ENCODE assay signal across 1 cellular context in the genomic region with DNA sequence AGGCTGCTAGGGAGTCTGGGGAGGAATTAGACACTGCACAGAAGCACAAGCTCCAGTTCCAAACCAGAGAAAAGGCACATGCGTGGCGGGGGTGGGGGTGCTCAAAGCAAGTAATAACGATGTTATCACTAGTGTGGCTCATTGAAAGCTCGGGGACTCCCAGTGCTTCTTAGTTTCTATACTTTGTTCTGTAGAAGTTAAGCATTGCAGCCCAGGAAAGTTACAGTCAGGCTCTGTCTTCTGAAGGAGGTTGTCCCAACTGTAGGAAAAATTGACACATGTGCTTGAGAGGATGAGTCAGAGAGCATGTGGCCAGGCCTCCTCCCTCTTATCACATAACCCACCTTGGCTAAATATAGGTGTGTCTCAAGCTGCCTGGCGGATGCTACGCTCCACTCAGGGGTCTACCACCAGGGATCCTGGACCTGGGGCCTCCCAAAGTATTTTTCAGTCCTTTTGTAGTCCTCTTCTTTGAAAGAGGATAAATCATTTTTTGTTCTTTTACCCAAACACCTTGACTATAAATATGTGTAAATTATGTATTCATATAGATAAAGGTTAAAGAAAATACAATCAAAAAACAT.
TF ChIP-seq lines count a peak whose summit lies in the region.

No MANE protein-coding gene starts in this region.

TF ChIP-seq in K562, 482 proteins besides CTCF, POLR2A, EP300 and RAD21 (continued from another document and continues in another):
- TF ChIP-seq, protein P1, sequence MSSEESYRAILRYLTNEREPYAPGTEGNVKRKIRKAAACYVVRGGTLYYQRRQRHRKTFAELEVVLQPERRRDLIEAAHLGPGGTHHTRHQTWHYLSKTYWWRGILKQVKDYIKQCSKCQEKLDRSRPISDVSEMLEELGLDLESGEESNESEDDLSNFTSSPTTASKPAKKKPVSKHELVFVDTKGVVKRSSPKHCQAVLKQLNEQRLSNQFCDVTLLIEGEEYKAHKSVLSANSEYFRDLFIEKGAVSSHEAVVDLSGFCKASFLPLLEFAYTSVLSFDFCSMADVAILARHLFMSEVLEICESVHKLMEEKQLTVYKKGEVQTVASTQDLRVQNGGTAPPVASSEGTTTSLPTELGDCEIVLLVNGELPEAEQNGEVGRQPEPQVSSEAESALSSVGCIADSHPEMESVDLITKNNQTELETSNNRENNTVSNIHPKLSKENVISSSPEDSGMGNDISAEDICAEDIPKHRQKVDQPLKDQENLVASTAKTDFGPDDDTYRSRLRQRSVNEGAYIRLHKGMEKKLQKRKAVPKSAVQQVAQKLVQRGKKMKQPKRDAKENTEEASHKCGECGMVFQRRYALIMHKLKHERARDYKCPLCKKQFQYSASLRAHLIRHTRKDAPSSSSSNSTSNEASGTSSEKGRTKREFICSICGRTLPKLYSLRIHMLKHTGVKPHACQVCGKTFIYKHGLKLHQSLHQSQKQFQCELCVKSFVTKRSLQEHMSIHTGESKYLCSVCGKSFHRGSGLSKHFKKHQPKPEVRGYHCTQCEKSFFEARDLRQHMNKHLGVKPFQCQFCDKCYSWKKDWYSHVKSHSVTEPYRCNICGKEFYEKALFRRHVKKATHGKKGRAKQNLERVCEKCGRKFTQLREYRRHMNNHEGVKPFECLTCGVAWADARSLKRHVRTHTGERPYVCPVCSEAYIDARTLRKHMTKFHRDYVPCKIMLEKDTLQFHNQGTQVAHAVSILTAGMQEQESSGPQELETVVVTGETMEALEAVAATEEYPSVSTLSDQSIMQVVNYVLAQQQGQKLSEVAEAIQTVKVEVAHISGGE (CRISPR knock-in tag; IDR thresholded peaks at IDR 0.05): peak in 1 of 3 experiments; percentile 56; a peak in 1 of 6 replicates
- no peak for TF ChIP-seq ZNF444 (CRISPR knock-in tag; IDR thresholded peaks at IDR 0.05)
- TF ChIP-seq ZC3H11A (IDR thresholded peaks at IDR 0.05; ENCODE audit: low read depth, low read length): no peak
- no peak for TF ChIP-seq TFAM (CRISPR knock-in tag; conservative IDR thresholded peaks at IDR 0.05)
- TF ChIP-seq, protein P2, sequence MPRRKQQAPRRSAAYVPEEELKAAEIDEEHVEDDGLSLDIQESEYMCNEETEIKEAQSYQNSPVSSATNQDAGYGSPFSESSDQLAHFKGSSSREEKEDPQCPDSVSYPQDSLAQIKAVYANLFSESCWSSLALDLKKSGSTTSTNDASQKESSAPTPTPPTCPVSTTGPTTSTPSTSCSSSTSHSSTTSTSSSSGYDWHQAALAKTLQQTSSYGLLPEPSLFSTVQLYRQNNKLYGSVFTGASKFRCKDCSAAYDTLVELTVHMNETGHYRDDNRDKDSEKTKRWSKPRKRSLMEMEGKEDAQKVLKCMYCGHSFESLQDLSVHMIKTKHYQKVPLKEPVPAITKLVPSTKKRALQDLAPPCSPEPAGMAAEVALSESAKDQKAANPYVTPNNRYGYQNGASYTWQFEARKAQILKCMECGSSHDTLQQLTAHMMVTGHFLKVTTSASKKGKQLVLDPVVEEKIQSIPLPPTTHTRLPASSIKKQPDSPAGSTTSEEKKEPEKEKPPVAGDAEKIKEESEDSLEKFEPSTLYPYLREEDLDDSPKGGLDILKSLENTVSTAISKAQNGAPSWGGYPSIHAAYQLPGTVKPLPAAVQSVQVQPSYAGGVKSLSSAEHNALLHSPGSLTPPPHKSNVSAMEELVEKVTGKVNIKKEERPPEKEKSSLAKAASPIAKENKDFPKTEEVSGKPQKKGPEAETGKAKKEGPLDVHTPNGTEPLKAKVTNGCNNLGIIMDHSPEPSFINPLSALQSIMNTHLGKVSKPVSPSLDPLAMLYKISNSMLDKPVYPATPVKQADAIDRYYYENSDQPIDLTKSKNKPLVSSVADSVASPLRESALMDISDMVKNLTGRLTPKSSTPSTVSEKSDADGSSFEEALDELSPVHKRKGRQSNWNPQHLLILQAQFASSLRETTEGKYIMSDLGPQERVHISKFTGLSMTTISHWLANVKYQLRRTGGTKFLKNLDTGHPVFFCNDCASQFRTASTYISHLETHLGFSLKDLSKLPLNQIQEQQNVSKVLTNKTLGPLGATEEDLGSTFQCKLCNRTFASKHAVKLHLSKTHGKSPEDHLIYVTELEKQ (CRISPR knock-in tag; IDR thresholded peaks at IDR 0.05): no peak
- TF ChIP-seq RNF2 (IDR thresholded peaks at IDR 0.05): peak; percentile 98
- peak; percentile 79 for TF ChIP-seq TBP (optimal IDR thresholded peaks at IDR 0.05; ENCODE audit: low read depth, low read length)
- no peak for TF ChIP-seq PHTF2 (CRISPR knock-in tag; IDR thresholded peaks at IDR 0.05)
- TF ChIP-seq U2AF1 (optimal IDR thresholded peaks at IDR 0.05; ENCODE audit: low read depth, low read length): no peak
- no peak for TF ChIP-seq MYBL2 (IDR thresholded peaks at IDR 0.05; ENCODE audit: low read depth)
- no peak for TF ChIP-seq MYBL2 (CRISPR knock-in tag; IDR thresholded peaks at IDR 0.05; ENCODE audit: borderline replicate concordance)
- peak; percentile 92 for TF ChIP-seq MEF2A (IDR thresholded peaks at IDR 0.05; ENCODE audit: control insufficient read depth, low read depth, low read length)
- no peak for TF ChIP-seq PTRF (tag; IDR thresholded peaks at IDR 0.05)
- TF ChIP-seq, protein P3, sequence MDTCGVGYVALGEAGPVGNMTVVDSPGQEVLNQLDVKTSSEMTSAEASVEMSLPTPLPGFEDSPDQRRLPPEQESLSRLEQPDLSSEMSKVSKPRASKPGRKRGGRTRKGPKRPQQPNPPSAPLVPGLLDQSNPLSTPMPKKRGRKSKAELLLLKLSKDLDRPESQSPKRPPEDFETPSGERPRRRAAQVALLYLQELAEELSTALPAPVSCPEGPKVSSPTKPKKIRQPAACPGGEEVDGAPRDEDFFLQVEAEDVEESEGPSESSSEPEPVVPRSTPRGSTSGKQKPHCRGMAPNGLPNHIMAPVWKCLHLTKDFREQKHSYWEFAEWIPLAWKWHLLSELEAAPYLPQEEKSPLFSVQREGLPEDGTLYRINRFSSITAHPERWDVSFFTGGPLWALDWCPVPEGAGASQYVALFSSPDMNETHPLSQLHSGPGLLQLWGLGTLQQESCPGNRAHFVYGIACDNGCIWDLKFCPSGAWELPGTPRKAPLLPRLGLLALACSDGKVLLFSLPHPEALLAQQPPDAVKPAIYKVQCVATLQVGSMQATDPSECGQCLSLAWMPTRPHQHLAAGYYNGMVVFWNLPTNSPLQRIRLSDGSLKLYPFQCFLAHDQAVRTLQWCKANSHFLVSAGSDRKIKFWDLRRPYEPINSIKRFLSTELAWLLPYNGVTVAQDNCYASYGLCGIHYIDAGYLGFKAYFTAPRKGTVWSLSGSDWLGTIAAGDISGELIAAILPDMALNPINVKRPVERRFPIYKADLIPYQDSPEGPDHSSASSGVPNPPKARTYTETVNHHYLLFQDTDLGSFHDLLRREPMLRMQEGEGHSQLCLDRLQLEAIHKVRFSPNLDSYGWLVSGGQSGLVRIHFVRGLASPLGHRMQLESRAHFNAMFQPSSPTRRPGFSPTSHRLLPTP (IDR thresholded peaks at IDR 0.05; ENCODE audit: borderline replicate concordance, extremely low read depth, insufficient read length): no peak
- TF ChIP-seq, protein P4, sequence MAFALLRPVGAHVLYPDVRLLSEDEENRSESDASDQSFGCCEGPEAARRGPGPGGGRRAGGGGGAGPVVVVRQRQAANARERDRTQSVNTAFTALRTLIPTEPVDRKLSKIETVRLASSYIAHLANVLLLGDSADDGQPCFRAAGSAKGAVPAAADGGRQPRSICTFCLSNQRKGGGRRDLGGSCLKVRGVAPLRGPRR (CRISPR knock-in tag; IDR thresholded peaks at IDR 0.05): peak; percentile 39; the same call in 1 of the 2 replicates
- TF ChIP-seq, protein P5, sequence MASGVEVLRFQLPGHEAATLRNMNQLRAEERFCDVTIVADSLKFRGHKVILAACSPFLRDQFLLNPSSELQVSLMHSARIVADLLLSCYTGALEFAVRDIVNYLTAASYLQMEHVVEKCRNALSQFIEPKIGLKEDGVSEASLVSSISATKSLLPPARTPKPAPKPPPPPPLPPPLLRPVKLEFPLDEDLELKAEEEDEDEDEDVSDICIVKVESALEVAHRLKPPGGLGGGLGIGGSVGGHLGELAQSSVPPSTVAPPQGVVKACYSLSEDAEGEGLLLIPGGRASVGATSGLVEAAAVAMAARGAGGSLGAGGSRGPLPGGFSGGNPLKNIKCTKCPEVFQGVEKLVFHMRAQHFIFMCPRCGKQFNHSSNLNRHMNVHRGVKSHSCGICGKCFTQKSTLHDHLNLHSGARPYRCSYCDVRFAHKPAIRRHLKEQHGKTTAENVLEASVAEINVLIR (CRISPR knock-in tag; IDR thresholded peaks at IDR 0.05): no peak
- TF ChIP-seq, protein P6, sequence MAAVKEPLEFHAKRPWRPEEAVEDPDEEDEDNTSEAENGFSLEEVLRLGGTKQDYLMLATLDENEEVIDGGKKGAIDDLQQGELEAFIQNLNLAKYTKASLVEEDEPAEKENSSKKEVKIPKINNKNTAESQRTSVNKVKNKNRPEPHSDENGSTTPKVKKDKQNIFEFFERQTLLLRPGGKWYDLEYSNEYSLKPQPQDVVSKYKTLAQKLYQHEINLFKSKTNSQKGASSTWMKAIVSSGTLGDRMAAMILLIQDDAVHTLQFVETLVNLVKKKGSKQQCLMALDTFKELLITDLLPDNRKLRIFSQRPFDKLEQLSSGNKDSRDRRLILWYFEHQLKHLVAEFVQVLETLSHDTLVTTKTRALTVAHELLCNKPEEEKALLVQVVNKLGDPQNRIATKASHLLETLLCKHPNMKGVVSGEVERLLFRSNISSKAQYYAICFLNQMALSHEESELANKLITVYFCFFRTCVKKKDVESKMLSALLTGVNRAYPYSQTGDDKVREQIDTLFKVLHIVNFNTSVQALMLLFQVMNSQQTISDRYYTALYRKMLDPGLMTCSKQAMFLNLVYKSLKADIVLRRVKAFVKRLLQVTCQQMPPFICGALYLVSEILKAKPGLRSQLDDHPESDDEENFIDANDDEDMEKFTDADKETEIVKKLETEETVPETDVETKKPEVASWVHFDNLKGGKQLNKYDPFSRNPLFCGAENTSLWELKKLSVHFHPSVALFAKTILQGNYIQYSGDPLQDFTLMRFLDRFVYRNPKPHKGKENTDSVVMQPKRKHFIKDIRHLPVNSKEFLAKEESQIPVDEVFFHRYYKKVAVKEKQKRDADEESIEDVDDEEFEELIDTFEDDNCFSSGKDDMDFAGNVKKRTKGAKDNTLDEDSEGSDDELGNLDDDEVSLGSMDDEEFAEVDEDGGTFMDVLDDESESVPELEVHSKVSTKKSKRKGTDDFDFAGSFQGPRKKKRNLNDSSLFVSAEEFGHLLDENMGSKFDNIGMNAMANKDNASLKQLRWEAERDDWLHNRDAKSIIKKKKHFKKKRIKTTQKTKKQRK (IDR thresholded peaks at IDR 0.05; ENCODE audit: borderline replicate concordance, low read depth, low read length): no peak
- no peak for TF ChIP-seq CBX1 (IDR thresholded peaks at IDR 0.05; ENCODE audit: low read depth)
- TF ChIP-seq ZNF12 (CRISPR knock-in tag; IDR thresholded peaks at IDR 0.05): peak; percentile 67; the same call in 1 of the 2 replicates
- TF ChIP-seq SREBF1 (IDR thresholded peaks at IDR 0.05; ENCODE audit: borderline replicate concordance, low read depth, low read length): no peak
- 0 out of 2 replicates have a peak, but pooled peaks have one; percentile 1 for TF ChIP-seq RBFOX2 (IDR thresholded peaks at IDR 0.05; ENCODE audit: low read depth, low read length)
- TF ChIP-seq, protein P7, sequence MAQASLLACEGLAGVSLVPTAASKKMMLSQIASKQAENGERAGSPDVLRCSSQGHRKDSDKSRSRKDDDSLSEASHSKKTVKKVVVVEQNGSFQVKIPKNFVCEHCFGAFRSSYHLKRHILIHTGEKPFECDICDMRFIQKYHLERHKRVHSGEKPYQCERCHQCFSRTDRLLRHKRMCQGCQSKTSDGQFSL (CRISPR knock-in tag; IDR thresholded peaks at IDR 0.05): peak; percentile 89
- TF ChIP-seq, protein P7 (tag; IDR thresholded peaks at IDR 0.05): peak in 1 of 2 experiments; percentile 74; a peak in 1 of 4 replicates
- peak; percentile 85 for TF ChIP-seq NFIC (IDR thresholded peaks at IDR 0.05)
- no peak for TF ChIP-seq SRSF7 (optimal IDR thresholded peaks at IDR 0.05; ENCODE audit: low read depth, low read length)
- TF ChIP-seq, protein P8, sequence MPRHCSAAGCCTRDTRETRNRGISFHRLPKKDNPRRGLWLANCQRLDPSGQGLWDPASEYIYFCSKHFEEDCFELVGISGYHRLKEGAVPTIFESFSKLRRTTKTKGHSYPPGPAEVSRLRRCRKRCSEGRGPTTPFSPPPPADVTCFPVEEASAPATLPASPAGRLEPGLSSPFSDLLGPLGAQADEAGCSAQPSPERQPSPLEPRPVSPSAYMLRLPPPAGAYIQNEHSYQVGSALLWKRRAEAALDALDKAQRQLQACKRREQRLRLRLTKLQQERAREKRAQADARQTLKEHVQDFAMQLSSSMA (CRISPR knock-in tag; IDR thresholded peaks at IDR 0.05): no peak
- TF ChIP-seq FOXP1 (CRISPR knock-in tag; IDR thresholded peaks at IDR 0.05): peak; percentile 86
- peak; percentile 98 for TF ChIP-seq TCF3 (CRISPR knock-in tag; IDR thresholded peaks at IDR 0.05)
- no peak for TF ChIP-seq HDAC8 (tag; IDR thresholded peaks at IDR 0.05)
- TF ChIP-seq, protein P9, sequence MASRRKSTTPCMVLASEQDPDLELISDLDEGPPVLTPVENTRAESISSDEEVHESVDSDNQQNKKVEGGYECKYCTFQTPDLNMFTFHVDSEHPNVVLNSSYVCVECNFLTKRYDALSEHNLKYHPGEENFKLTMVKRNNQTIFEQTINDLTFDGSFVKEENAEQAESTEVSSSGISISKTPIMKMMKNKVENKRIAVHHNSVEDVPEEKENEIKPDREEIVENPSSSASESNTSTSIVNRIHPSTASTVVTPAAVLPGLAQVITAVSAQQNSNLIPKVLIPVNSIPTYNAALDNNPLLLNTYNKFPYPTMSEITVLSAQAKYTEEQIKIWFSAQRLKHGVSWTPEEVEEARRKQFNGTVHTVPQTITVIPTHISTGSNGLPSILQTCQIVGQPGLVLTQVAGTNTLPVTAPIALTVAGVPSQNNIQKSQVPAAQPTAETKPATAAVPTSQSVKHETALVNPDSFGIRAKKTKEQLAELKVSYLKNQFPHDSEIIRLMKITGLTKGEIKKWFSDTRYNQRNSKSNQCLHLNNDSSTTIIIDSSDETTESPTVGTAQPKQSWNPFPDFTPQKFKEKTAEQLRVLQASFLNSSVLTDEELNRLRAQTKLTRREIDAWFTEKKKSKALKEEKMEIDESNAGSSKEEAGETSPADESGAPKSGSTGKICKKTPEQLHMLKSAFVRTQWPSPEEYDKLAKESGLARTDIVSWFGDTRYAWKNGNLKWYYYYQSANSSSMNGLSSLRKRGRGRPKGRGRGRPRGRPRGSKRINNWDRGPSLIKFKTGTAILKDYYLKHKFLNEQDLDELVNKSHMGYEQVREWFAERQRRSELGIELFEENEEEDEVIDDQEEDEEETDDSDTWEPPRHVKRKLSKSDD (conservative IDR thresholded peaks at IDR 0.05; ENCODE audit: low read length): no peak
- TF ChIP-seq SAP30 (IDR thresholded peaks at IDR 0.05; ENCODE audit: borderline replicate concordance, insufficient read depth, low read depth, low read length, poor library complexity, severe bottlenecking): peak; percentile 44
- no peak for TF ChIP-seq NR3C1 (CRISPR knock-in tag; IDR thresholded peaks at IDR 0.05)
- TF ChIP-seq OTX1 (CRISPR knock-in tag; IDR thresholded peaks at IDR 0.05): no peak
- TF ChIP-seq ZNF239 (CRISPR knock-in tag; IDR thresholded peaks at IDR 0.05): peak; percentile 46
- TF ChIP-seq RBM22 (IDR thresholded peaks at IDR 0.05; ENCODE audit: low read depth, low read length, poor library complexity, severe bottlenecking): no peak
- no peak for TF ChIP-seq PRMT5 (CRISPR knock-in tag; IDR thresholded peaks at IDR 0.05)
- no peak for TF ChIP-seq ZNF699 (CRISPR knock-in tag; IDR thresholded peaks at IDR 0.05; ENCODE audit: insufficient replicate concordance)
